Comparison of ENCODE assay signal across 32 cellular contexts in the genomic region with DNA sequence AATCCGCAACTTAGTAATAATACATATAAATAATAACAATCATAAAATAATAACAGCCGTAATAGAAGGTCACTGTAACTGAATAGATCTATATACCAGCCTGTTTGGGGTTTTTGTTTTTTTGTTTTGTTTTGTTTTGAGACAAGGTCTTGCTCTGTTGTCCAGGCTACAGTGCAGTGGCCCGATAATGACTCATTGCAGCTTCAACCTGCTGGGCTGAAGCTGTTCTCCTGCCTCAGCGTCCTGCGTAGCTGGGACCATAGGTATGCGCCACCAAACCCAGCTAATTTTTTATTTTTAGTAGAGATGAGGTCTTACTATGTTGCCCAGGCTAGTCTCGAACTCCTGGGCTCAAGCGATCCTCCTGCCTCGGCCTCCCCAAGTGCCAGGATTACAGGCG. TPM values are rescaled to one million over a fixed set of nuclear protein-coding genes. Genes with fewer than 3 reads are reported as not detected.
"Had no signal": no experiment of that assay in that cellular context is flagged by ENCODE, and none has a peak within 500 bp of the region (broad histone marks: within the 10 kb centered on the region; RNA-seq: fewer than 3 reads in every experiment).

No MANE protein-coding gene starts in this region.

- H3K9me3 ChIP-seq: colonic mucosa, esophagus squamous epithelium, heart right ventricle, mucosa of descending colon, psoas muscle, thoracic aorta, tibial nerve, upper lobe of right lung, uterus had no signal

- H3K27ac ChIP-seq: colonic mucosa, esophagus squamous epithelium, heart right ventricle, psoas muscle, skin epidermis, thoracic aorta, upper lobe of right lung, uterus had no signal

- ATAC-seq: effector memory CD8-positive, alpha-beta T cell; heart right ventricle; left ventricle myocardium superior; natural killer cell treated with Interleukin-12 subunit alpha and Interleukin-12 subunit beta and Interleukin-15 and Interleukin-18, amount 100 ng/mL, for 72 hours; psoas muscle; right cardiac atrium; stimulated activated naive B cell treated with anti-CD40 and anti-IgM and Interleukin-4, amounts not matched to agents 10 μg/mL and 1 μg/mL and 100 μg/mL, for 72 hours; upper lobe of right lung had no signal

- H3K4me3 ChIP-seq: colonic mucosa, esophagus squamous epithelium, heart right ventricle, lung, mucosa of descending colon, psoas muscle, skin epidermis, thoracic aorta, tibial nerve, upper lobe of right lung, uterus had no signal

- H3K4me1 ChIP-seq: colonic mucosa, esophagus squamous epithelium, psoas muscle, tibial nerve, upper lobe of right lung, uterus had no signal

- H3K27me3 ChIP-seq: colonic mucosa, heart right ventricle, tibial nerve, upper lobe of right lung, uterus had no signal

- H3K36me3 ChIP-seq: colonic mucosa, esophagus squamous epithelium, heart right ventricle, thoracic aorta, tibial nerve, upper lobe of right lung, uterus had no signal

- DNase-seq: colonic mucosa; effector memory CD8-positive, alpha-beta T cell; erythroblast; esophagus squamous epithelium; foreskin melanocyte; glutamatergic neuron; heart right ventricle; hypothalamus; immature natural killer cell; islet precursor cell; kidney glomerular epithelial cell; left ventricle myocardium superior; mesenchymal stem cell; mucosa of descending colon; naive B cell; psoas muscle; right cardiac atrium; stimulated activated CD4-positive, alpha-beta T cell treated with anti-CD3 and anti-CD28 coated beads, Interleukin-15, amount 100 ng/mL, for 24 hours; stimulated activated CD4-positive, alpha-beta T cell treated with anti-CD3 and anti-CD28 coated beads, Interleukin-2, amount 100 ng/mL, for 48 hours; stimulated activated naive B cell treated with anti-CD40 and anti-IgM and Interleukin-4, amounts not matched to agents 10 μg/mL and 1 μg/mL and 100 μg/mL, for 72 hours; upper lobe of right lung; uterus had no signal

- FAIRE-seq: endometrium had no signal

RNA-seq across cellular contexts. Expression of a gene that starts 0.9 kb away (rescaled TPM):
- total RNA-seq: chondrocyte; colonic mucosa; esophagus squamous epithelium; heart right ventricle; left ventricle myocardium superior; lung; mesothelial cell of epicardium; mucosa of descending colon; natural killer cell treated with Interleukin-12 subunit alpha and Interleukin-12 subunit beta and Interleukin-15 and Interleukin-18, amount 100 ng/mL, for 72 hours; neural crest cell; osteoblast; right cardiac atrium; thoracic aorta; tibial nerve; upper lobe of right lung; uterus had no signal
- polyA plus RNA-seq: immature natural killer cell, lung, right cardiac atrium had no signal
